Comparison of ENCODE assay signal across 7 cellular contexts in the genomic region with DNA sequence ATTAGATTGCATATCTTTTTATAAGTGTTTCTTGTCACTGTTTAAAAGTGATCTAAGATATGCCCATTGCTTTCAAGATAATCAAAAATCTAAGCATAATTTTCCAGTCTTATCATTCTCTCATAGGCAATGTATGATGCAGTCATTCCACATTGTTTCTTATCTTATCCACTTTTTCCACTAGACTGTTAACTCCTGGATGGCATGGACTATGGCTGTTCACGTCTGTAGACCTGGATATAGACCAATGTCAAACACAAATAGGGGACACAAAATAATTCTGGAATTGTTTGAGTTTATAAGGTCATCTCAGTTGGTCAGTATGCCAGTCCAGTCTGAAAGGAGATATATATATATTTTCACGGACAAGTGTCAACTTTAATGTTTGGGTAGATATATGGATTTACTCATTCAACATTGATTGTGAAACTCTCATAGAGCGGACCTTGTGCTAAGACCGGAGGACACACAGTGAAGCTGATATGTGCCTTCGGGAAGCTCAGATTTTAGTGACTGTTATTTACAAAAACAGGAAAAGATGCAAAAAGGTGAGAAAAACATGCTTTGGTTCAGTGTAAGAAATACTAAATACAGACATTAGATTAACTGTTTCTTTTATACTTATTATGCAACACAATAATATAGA.
"Had no signal": no experiment of that assay in that cellular context is flagged by ENCODE, and none has a peak within 500 bp of the region (broad histone marks: within the 10 kb centered on the region; RNA-seq: fewer than 3 reads in every experiment).

No MANE protein-coding gene starts in this region.

- H2AFZ ChIP-seq: GM23338 had no signal

- ATAC-seq: GM23338 had no signal

- H3K4me3 ChIP-seq: GM23338 had no signal

- H3K27ac ChIP-seq: HL-60 had no signal

- DNase-seq: H9, HCEC 1CT, KBM-7 had no signal

- FAIRE-seq: H1, H54 had no signal

- H3K4me2 ChIP-seq: GM23338 had no signal
